ENCODE assay signal across 8 cellular contexts in the genomic region with DNA sequence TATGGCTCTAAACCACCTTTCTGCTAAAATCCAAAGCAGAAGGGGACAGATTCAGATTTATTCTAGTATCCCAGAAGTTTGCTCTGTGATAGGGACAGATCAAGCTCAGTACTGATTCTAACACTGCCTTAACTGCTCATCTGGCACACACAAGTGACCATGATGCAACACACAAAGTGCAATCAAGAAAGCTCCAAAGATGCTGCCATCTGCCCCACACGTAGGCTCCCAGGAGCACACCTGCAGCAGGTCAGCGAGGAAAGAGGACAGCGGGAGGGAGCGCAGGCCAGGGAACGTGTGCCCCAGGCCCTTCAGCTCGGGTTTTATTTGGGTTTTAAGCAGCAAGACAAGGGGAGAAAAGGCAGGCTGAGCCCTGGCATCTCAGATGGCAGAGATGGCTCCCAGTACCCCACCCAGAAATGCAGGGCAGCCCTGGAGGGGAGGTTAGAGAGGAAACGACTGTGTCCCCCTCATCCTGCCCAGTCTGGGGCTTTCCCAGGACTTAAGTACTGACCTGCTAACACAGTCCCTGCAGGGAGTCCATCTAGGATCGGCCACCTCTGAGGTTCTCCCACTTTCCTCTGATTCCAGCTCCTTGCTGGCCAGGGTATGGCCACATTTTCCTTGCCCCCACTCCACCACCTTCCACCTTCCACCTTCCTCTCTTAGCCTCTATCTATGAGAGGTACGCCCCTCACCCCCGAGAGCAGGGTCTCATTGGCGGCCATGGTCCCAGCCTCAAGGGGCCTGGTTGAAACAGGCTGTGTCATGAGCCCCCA. TPM values are rescaled to one million over a fixed set of nuclear protein-coding genes. Genes with fewer than 3 reads are reported as not detected.
A peak's percentile ranks its signal among the peaks of the same experiment; 100 is the strongest.
DNase-seq lines count a peak whose midpoint lies in the region; ATAC-seq and TF ChIP-seq lines count a peak whose summit lies in the region.

No MANE protein-coding gene starts in this region.

- peak overlapping the region; percentile 98 for H3K4me3 ChIP-seq in GM12864 (ENCODE audit: low read depth, low read length)
- H3K4me3 ChIP-seq in PC-9: peak overlapping the region; percentile 95
- H3K4me3 ChIP-seq in esophagus muscularis mucosa: peak overlapping the region; percentile 87 to 99 (median 92)

- peaks cover 26% of the 10 kb centered on the region for H3K36me3 ChIP-seq in PC-9 (ENCODE audit: low read depth)
- H3K36me3 ChIP-seq in esophagus muscularis mucosa: peaks cover 0 to 37% (median 18%) of the 10 kb centered on the region in 4 donors

- peaks cover 90% of the 10 kb centered on the region for H3K79me2 ChIP-seq in PC-9 (ENCODE audit: low read depth)

- DNase-seq in GM12864 (ENCODE audit: low read depth) (no peak), PC-9 (no peak), esophagus muscularis mucosa (ENCODE audit: extremely low spot score) (no peak), progenitor cell of endocrine pancreas (ENCODE audit: low spot score, unreplicated experiment) (no peak), SKM-1 treated with dmso at 0.1 percent for 144 hours (lab: John Stamatoyannopoulos, UW; ENCODE audit: unreplicated experiment) (no peak), midbrain (lab: John Stamatoyannopoulos, UW) (no peak)

- H3K27me3 ChIP-seq in PC-9 (ENCODE audit: insufficient read depth, low read depth): no peaks in the 10 kb centered on the region
- H3K27me3 ChIP-seq in esophagus muscularis mucosa: no peaks in the 10 kb centered on the region

- peaks cover 9% of the 10 kb centered on the region for H3K36me3 Mint-ChIP-seq in progenitor cell of endocrine pancreas (ENCODE audit: insufficient read depth)

- TF ChIP-seq POLR2A in esophagus muscularis mucosa (IDR thresholded peaks at IDR 0.05; ENCODE audit: low read depth): no peak

- no TSS peak for BruUV-seq in PC-9 (replicated peaks; lab: Mats Ljungman, UMichigan)

- H3K4me3 Mint-ChIP-seq in progenitor cell of endocrine pancreas (ENCODE audit: low read depth): peak overlapping the region; percentile 90

- peak overlapping the region; percentile 94 for H3K27ac Mint-ChIP-seq in progenitor cell of endocrine pancreas

- H3K9me3 ChIP-seq in PC-9 (ENCODE audit: insufficient read depth, low read depth) (no peaks in the 10 kb centered on the region), esophagus muscularis mucosa (no peaks in the 10 kb centered on the region)

- H3K9me3 Mint-ChIP-seq in progenitor cell of endocrine pancreas (ENCODE audit: low read depth): no peaks in the 10 kb centered on the region

- peaks cover 31% of the 10 kb centered on the region for H3K4me1 Mint-ChIP-seq in progenitor cell of endocrine pancreas (ENCODE audit: low read depth)

- ATAC-seq in GM21360 (IDR thresholded peaks at IDR 0.05; ENCODE audit: unreplicated experiment) (no peak), GM18511 (IDR thresholded peaks at IDR 0.05; ENCODE audit: unreplicated experiment) (no peak)

- TF ChIP-seq EP300 in esophagus muscularis mucosa (IDR thresholded peaks at IDR 0.05): no peak

- peaks cover 45% of the 10 kb centered on the region for H3K4me1 ChIP-seq in PC-9 (replicated peaks; ENCODE audit: insufficient read depth)
- peaks cover 29 to 75% (median 60%) of the 10 kb centered on the region in 4 donors for H3K4me1 ChIP-seq in esophagus muscularis mucosa

- peaks cover 12% of the 10 kb centered on the region; the same call in 1 of the 2 replicates for H3F3A ChIP-seq in PC-9 (ENCODE audit: insufficient read depth, low read depth)

- POLR2A ChIA-PET in PC-9 (lab: Charles Lee; ENCODE audit: unreplicated experiment): interaction anchor here (0.5 to 0.8 kb wide), 6 partner anchors 23 to 239 kb away, joined by 3 to 7 read pairs (median 4); a partner anchor contains a TSS

- H3K27me3 Mint-ChIP-seq in progenitor cell of endocrine pancreas: no peaks in the 10 kb centered on the region

- H2AFZ ChIP-seq in PC-9: no peak overlapping the region

- H3K27ac ChIP-seq in PC-9: 0 out of 2 replicates have a peak overlapping the region, but pooled peaks have one; percentile 17
- H3K27ac ChIP-seq in esophagus muscularis mucosa (replicated peaks in 1 of 4): peak overlapping the region in 3 of 4 donors; percentile 87 to 91 (median 88)

- H4K20me1 ChIP-seq in PC-9 (ENCODE audit: insufficient read depth): peaks cover 52% of the 10 kb centered on the region

- peak overlapping the region; percentile 95 for H3K4me2 ChIP-seq in PC-9

- 36% methylated on average over 11 of the region's 11 CpGs for WGBS in esophagus muscularis mucosa

- CTCF ChIA-PET in PC-9 (lab: Charles Lee): no interaction called here

- intact Hi-C loops in PC-9 (cut with micrococcal nuclease; ENCODE audit: unreplicated experiment): loop anchor here (5.0 kb wide), 1 partner anchor 97 kb away; no protein-coding TSS in a partner anchor
- intact Hi-C loops in esophagus muscularis mucosa (cut with DNase I): loop anchor here (5.0 to 10.0 kb wide), 3 partner anchors 82 to 273 kb away; a partner anchor contains a TSS

- H3K9me2 ChIP-seq in PC-9 (ENCODE audit: insufficient read depth): no peaks in the 10 kb centered on the region

- TF ChIP-seq CTCF in GM12864 (IDR thresholded peaks at IDR 0.05; ENCODE audit: low read depth, low read length, missing control alignments) (no peak), PC-9 (conservative IDR thresholded peaks at IDR 0.05) (no peak), esophagus muscularis mucosa (IDR thresholded peaks at IDR 0.05) (no peak), progenitor cell of endocrine pancreas (IDR thresholded peaks at IDR 0.05; ENCODE audit: unreplicated experiment) (no peak)

RNA-seq across cellular contexts. Expression of a gene that starts 1.2 kb away (rescaled TPM):
- total RNA-seq in PC-9 (2021): 76.5 and 78.2 TPM in 2 replicates
- total RNA-seq in esophagus muscularis mucosa: 10 to 100 TPM; 13.8 to 26.1 (median 20.9) TPM
- total RNA-seq in progenitor cell of endocrine pancreas: 41.1 and 42.4 TPM in 2 replicates

RNA-seq across cellular contexts. Expression of a gene that starts 11.3 kb away (rescaled TPM):
- total RNA-seq in PC-9 (2021): 47.4 and 55.5 TPM in 2 replicates
- total RNA-seq in esophagus muscularis mucosa: not detected
- 20.5 and 20.8 TPM in 2 replicates for total RNA-seq in progenitor cell of endocrine pancreas

Comparison
In these comparisons a context has a peak if more than half of its experiments do, and no peak if none do; other contexts are left out.
1. RNA of a gene that starts 11.3 kb away (total RNA-seq): 47.4 to 55.5 TPM in PC-9 and 20.5 to 20.8 TPM in progenitor cell of endocrine pancreas; not detected in esophagus muscularis mucosa; every median in the first group is over 10 times any median in the second.
2. Peak in every context shown above with its lines, with median percentiles within 50 percentile points of each other: H3K4me3 ChIP-seq.